Comparison of ENCODE assay signal across 28 cellular contexts in the genomic region with DNA sequence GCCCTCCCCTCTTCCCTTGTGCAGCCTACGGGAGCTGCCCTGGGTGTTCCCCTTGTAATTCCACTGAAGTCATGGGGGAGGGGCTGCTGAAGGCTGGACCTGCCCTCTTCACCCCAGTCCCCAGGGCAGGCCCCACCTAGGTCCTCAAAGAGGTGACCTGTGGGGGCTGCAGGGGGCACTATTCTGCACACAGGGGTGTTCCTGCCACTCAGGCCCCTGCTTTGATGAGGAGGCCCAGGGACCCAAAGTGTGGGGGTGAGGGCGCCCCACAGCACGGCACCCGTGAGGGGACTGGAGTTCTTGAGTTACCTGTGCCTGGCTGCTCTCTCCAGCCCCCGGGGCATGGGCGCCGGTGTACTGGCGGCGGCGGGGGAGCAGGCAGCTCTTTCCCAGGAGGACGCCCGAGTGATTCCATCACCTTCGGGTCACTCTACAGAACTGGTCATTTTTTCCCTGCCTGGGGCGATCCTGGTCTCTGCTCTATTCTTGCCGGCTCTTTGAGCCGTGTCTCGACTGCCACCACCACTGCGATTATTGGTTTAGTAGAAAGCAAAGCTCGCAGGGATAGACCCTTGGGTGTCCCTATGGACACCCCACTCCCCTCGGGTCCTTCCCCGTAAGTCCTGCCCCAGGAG. TPM values are rescaled to one million over a fixed set of nuclear protein-coding genes. Genes with fewer than 3 reads are reported as not detected.
DNase-seq lines count a peak whose midpoint lies in the region; ATAC-seq, FAIRE-seq and TF ChIP-seq lines count a peak whose summit lies in the region.
"Had no signal": no experiment of that assay in that cellular context is flagged by ENCODE, and none has a peak within 500 bp of the region (broad histone marks: within the 10 kb centered on the region; RNA-seq: fewer than 3 reads in every experiment).

No MANE protein-coding gene starts in this region.

- no peak for ATAC-seq in left cardiac atrium
- no peak for ATAC-seq in omental fat pad (ENCODE audit: low FRiP score)
- ATAC-seq in aorta (ENCODE audit: low FRiP score): no peak
- ATAC-seq in GM18909 (IDR thresholded peaks at IDR 0.05; ENCODE audit: poor library complexity, unreplicated experiment): no peak
- ATAC-seq: GM12878, pancreas had no signal

- intact Hi-C loops in left cardiac atrium (cut with DNase I) (loop anchor here in 1 of 2 donors (10.0 kb wide), 1 partner anchor 343 kb away; no protein-coding TSS in a partner anchor), left ventricle myocardium inferior (cut with micrococcal nuclease) (loop anchor here (10.0 kb wide), 1 partner anchor 223 kb away; no protein-coding TSS in a partner anchor), endothelial cell of umbilical vein (cut with micrococcal nuclease) (loop anchor here (10.0 kb wide), 1 partner anchor 253 kb away; no protein-coding TSS in a partner anchor), aorta (cut with DNase I) (loop anchor here in 1 of 2 donors (5.0 kb wide), 2 partner anchors 145 to 185 kb away; no protein-coding TSS in a partner anchor), testis (cut with DNase I; ENCODE audit: low total_unique reads) (no loop called here)

- no peaks in the 10 kb centered on the region for H3K9me3 ChIP-seq in left ventricle myocardium inferior (replicated peaks)
- H3K9me3 ChIP-seq in endothelial cell of umbilical vein (replicated peaks; ENCODE audit: control insufficient read depth, insufficient read depth, low read length): no peaks in the 10 kb centered on the region
- H3K9me3 ChIP-seq in aorta (ENCODE audit: control insufficient read depth, low read length): no peaks in the 10 kb centered on the region
- no peaks in the 10 kb centered on the region for H3K9me3 ChIP-seq in testis
- H3K9me3 ChIP-seq: MG63, pancreas had no signal

- DNase-seq in left cardiac atrium: peak; percentile 13
- DNase-seq in left ventricle myocardium inferior: no peak
- DNase-seq in endothelial cell of umbilical vein (ENCODE audit: low read depth, low spot score): no peak
- DNase-seq in omental fat pad (ENCODE audit: low spot score): peak; percentile 18
- peak; percentile 51 to 71 for DNase-seq in aorta
- no peak for DNase-seq in testis
- no peak for DNase-seq in NCI-H1694 treated with DMSO at 0.1 percent for 48 hours (lab: John Stamatoyannopoulos, UW)
- DNase-seq: ACHN; activated CD4-positive, alpha-beta T cell treated with anti-CD3 and anti-CD28 coated beads, Interleukin-2, amount 50 U/mL, for 1 hour; activated naive CD8-positive, alpha-beta T cell treated with anti-CD3 and anti-CD28 coated beads for 36 hours; activated T-cell treated with anti-CD3 and anti-CD28 coated beads for 4 hours; brain microvascular endothelial cell; foreskin keratinocyte; GF-D8; hypothalamus; MG63; NCI-H1694; NCI-H345; NK-92 treated with Interleukin-12 subunit alpha and Interleukin-12 subunit beta, amount 100 ng/mL, for 24 hours had no signal

- CTCF ChIA-PET in endothelial cell of umbilical vein (lab: Charles Lee): no interaction called here

- no peaks in the 10 kb centered on the region for H3K79me2 ChIP-seq in endothelial cell of umbilical vein (ENCODE audit: control insufficient read depth, insufficient read depth, low read length)

- 85% methylated on average over 20 to 21 of the region's 21 CpGs for WGBS in aorta, 2 donors
- 0 to 24% methylated on average over 1 to 21 of the region's 21 CpGs for WGBS in testis, 2 donors

- no peak overlapping the region for H3K9ac ChIP-seq in endothelial cell of umbilical vein (replicated peaks; ENCODE audit: extremely low read depth, insufficient read depth, low read length)

- TF ChIP-seq CTCF in left ventricle myocardium inferior (IDR thresholded peaks at IDR 0.05; ENCODE audit: borderline replicate concordance) (no peak), endothelial cell of umbilical vein (IDR thresholded peaks at IDR 0.05; ENCODE audit: extremely low read depth in 1 of 2, insufficient read depth in 1 of 2, low read depth in 1 of 2, low read length in 2 of 2) (no peak), omental fat pad (IDR thresholded peaks at IDR 0.05) (no peak), testis (IDR thresholded peaks at IDR 0.05) (no peak)

- no TSS peak for BruUV-seq in endothelial cell of umbilical vein (replicated peaks; lab: Mats Ljungman, UMichigan)

- FAIRE-seq in endothelial cell of umbilical vein (lab: Jason Lieb, UNC): no peak
- FAIRE-seq: GM12878, pancreas had no signal

- TF ChIP-seq POLR2A in endothelial cell of umbilical vein (IDR thresholded peaks at IDR 0.05; ENCODE audit: low read depth, low read length) (no peak), testis (IDR thresholded peaks at IDR 0.05) (no peak)

- no peak overlapping the region for H3K4me3 ChIP-seq in left ventricle myocardium inferior
- no peak overlapping the region for H3K4me3 ChIP-seq in endothelial cell of umbilical vein (replicated peaks in 1 of 3; ENCODE audit: insufficient read depth in 1 of 3, low read depth in 1 of 3, low read length in 3 of 3)
- no peak overlapping the region for H3K4me3 ChIP-seq in aorta (ENCODE audit: low read length in 2 of 2)
- no peak overlapping the region for H3K4me3 ChIP-seq in testis
- H3K4me3 ChIP-seq: GM12878, MG63, pancreas, smooth muscle cell had no signal

- no peaks in the 10 kb centered on the region for H3K36me3 ChIP-seq in left ventricle myocardium inferior
- no peaks in the 10 kb centered on the region for H3K36me3 ChIP-seq in endothelial cell of umbilical vein (ENCODE audit: control insufficient read depth in 2 of 2, extremely low read depth in 1 of 2, insufficient read depth in 2 of 2, low read length in 2 of 2)
- H3K36me3 ChIP-seq in aorta (ENCODE audit: control insufficient read depth in 1 of 2, insufficient read depth in 2 of 2, low read length in 1 of 2): peaks cover 0 to 2% of the 10 kb centered on the region in 2 donors
- H3K36me3 ChIP-seq in testis (ENCODE audit: low read depth, missing control alignments): no peaks in the 10 kb centered on the region
- H3K36me3 ChIP-seq: brain microvascular endothelial cell, MG63, pancreas had no signal

- POLR2A ChIA-PET in endothelial cell of umbilical vein (lab: Charles Lee): no interaction called here

- H3K4me2 ChIP-seq in endothelial cell of umbilical vein (ENCODE audit: insufficient read depth, low read length): no peak overlapping the region
- H3K4me2 ChIP-seq: smooth muscle cell had no signal

- H4K20me1 ChIP-seq in endothelial cell of umbilical vein (replicated peaks; ENCODE audit: control insufficient read depth, extremely low read depth, insufficient read depth, low read length): no peaks in the 10 kb centered on the region

- H3K4me1 ChIP-seq in left ventricle myocardium inferior (peaks cover 38% of the 10 kb centered on the region), endothelial cell of umbilical vein (ENCODE audit: control insufficient read depth, extremely low read depth, insufficient read depth, low read length) (no peaks in the 10 kb centered on the region), aorta (ENCODE audit: control insufficient read depth in 1 of 2, insufficient read depth in 2 of 2, low read length in 2 of 2) (no peaks in the 10 kb centered on the region), testis (peaks cover 16% of the 10 kb centered on the region)
- H3K4me1 ChIP-seq: foreskin keratinocyte had no signal

- H3K27ac ChIP-seq in left ventricle myocardium inferior (replicated peaks) (no peak overlapping the region), endothelial cell of umbilical vein (ENCODE audit: insufficient read depth, low read depth, low read length) (no peak overlapping the region), aorta (ENCODE audit: low read depth in 1 of 2, low read length in 2 of 2) (no peak overlapping the region), testis (no peak overlapping the region)
- H3K27ac ChIP-seq: brain microvascular endothelial cell, C4-2B, epithelial cell of prostate, foreskin keratinocyte, pancreas, RWPE1 had no signal

- H2AFZ ChIP-seq in endothelial cell of umbilical vein (ENCODE audit: low read depth, low read length): no peak overlapping the region

- H3K27me3 ChIP-seq in left ventricle myocardium inferior (ENCODE audit: low read depth) (peaks cover 65% of the 10 kb centered on the region), endothelial cell of umbilical vein (ENCODE audit: control insufficient read depth in 2 of 2, insufficient read depth in 2 of 2, low read length in 2 of 2) (peaks cover 37 to 46% of the 10 kb centered on the region in 2 experiments), aorta (ENCODE audit: control insufficient read depth in 1 of 2, insufficient read depth in 2 of 2, low read length in 1 of 2) (no peaks in the 10 kb centered on the region), testis (no peaks in the 10 kb centered on the region)
- H3K27me3 ChIP-seq: MG63, pancreas had no signal

- no peaks in the 10 kb centered on the region for H3K9me1 ChIP-seq in endothelial cell of umbilical vein (replicated peaks; ENCODE audit: control insufficient read depth, extremely low read depth, insufficient read depth, low read length)

- dilution Hi-C loops in endothelial cell of umbilical vein (cut with MboI; ENCODE audit: extremely low pct_ligation_motif_present, low sequenced_read_pairs): no loop called here

RNA-seq across cellular contexts. Expression of a gene that starts 6.9 kb away (rescaled TPM):
- total RNA-seq in left cardiac atrium: 1 to 10 TPM in 1 of 2 donors, under 1 TPM in 1; 0.99 to 1.2 TPM
- total RNA-seq in left ventricle myocardium inferior: 16.6 TPM
- total RNA-seq in endothelial cell of umbilical vein: not detected in 2 replicates
- not detected in 2 replicates for polyA plus RNA-seq in endothelial cell of umbilical vein
- 0.01 TPM in 1 of 2 replicates, not detected in the other for polyA plus RNA-seq in endothelial cell of umbilical vein (2011; cell fraction: cytosol; rRNA removed)
- not detected in 2 replicates for polyA plus RNA-seq in endothelial cell of umbilical vein (2011; cell fraction: nucleus; rRNA removed)
- polyA plus RNA-seq in endothelial cell of umbilical vein (2012): not detected in 2 replicates
- not detected in 2 replicates for polyA minus RNA-seq in endothelial cell of umbilical vein
- polyA minus RNA-seq in endothelial cell of umbilical vein (2011; cell fraction: cytosol; rRNA and poly(A)+ RNA removed): not detected
- polyA minus RNA-seq in endothelial cell of umbilical vein (2011; cell fraction: nucleus; rRNA and poly(A)+ RNA removed): not detected in 2 replicates
- total RNA-seq in omental fat pad: 1 to 10 TPM in 2 of 4 donors, under 1 TPM in 2; 0.19 to 3.8 (median 1.8) TPM
- 10 to 100 TPM; 61.9 to 80.7 TPM for total RNA-seq in aorta
- 10 to 100 TPM in 1 of 2 donors, 1 to 10 TPM in 1; 5.0 to 21.1 TPM for polyA plus RNA-seq in aorta
- total RNA-seq in testis: 1 to 10 TPM; 4.7 to 5.6 TPM
- polyA plus RNA-seq in testis (ENCODE audit: insufficient read depth, low read depth, low replicate concordance): 2.1 TPM
- polyA plus RNA-seq: GM12878 had no signal

RNA-seq across cellular contexts. Expression of a gene that starts 40.8 kb away (rescaled TPM):
- not detected for total RNA-seq in left cardiac atrium
- total RNA-seq in left ventricle myocardium inferior: not detected
- not detected in 2 replicates for total RNA-seq in endothelial cell of umbilical vein
- polyA plus RNA-seq in endothelial cell of umbilical vein: not detected in 2 replicates
- not detected in 2 replicates for polyA plus RNA-seq in endothelial cell of umbilical vein (2011; cell fraction: cytosol; rRNA removed)
- not detected in 2 replicates for polyA plus RNA-seq in endothelial cell of umbilical vein (2011; cell fraction: nucleus; rRNA removed)
- polyA plus RNA-seq in endothelial cell of umbilical vein (2012): not detected in 2 replicates
- polyA minus RNA-seq in endothelial cell of umbilical vein: not detected in 2 replicates
- polyA minus RNA-seq in endothelial cell of umbilical vein (2011; cell fraction: cytosol; rRNA and poly(A)+ RNA removed): not detected
- not detected in 2 replicates for polyA minus RNA-seq in endothelial cell of umbilical vein (2011; cell fraction: nucleus; rRNA and poly(A)+ RNA removed)
- not detected for total RNA-seq in omental fat pad
- not detected for total RNA-seq in aorta
- polyA plus RNA-seq in aorta: not detected
- total RNA-seq in testis: 100 to 1,000 TPM in 1 of 2 donors, 10 to 100 TPM in 1; 64.2 to 143 TPM
- polyA plus RNA-seq in testis (ENCODE audit: insufficient read depth, low read depth, low replicate concordance): 183 TPM
- total RNA-seq: activated naive CD8-positive, alpha-beta T cell treated with anti-CD3 and anti-CD28 coated beads for 36 hours; foreskin keratinocyte; GM12878; liver; pancreas; smooth muscle cell; temporal lobe had no signal
- polyA plus RNA-seq: foreskin keratinocyte, GM12878, liver, pancreas, smooth muscle cell had no signal

Comparison
In these comparisons a context has a peak if more than half of its experiments do, and no peak if none do; other contexts are left out.
1. DNase-seq: peak in left cardiac atrium (single experiment), omental fat pad (single experiment) and aorta (2 of 2); none in left ventricle myocardium inferior (single experiment), endothelial cell of umbilical vein (single experiment), testis (single experiment) and NCI-H1694 treated with DMSO at 0.1 percent for 48 hours (single experiment).
2. RNA of a gene that starts 40.8 kb away (total RNA-seq): 64.2 to 143 TPM in testis; not detected in left cardiac atrium, not detected in left ventricle myocardium inferior (single experiment), not detected in endothelial cell of umbilical vein, not detected in omental fat pad and not detected in aorta; every median in the first group is over 10 times any median in the second.